10 cellular contexts compared by ENCODE assay signal in genomic region chr2:73215254-73215653, GRCh38. TPM values are rescaled to one million over a fixed set of nuclear protein-coding genes. Genes with fewer than 3 reads are reported as not detected.
A peak's percentile ranks its signal among the peaks of the same experiment; 100 is the strongest.
DNase-seq lines count a peak whose midpoint lies in the region; ATAC-seq, FAIRE-seq and TF ChIP-seq lines count a peak whose summit lies in the region.
"Had no signal": no experiment of that assay in that cellular context is flagged by ENCODE, and none has a peak within 500 bp of the region (broad histone marks: within the 10 kb centered on the region; RNA-seq: fewer than 3 reads in every experiment).

No MANE protein-coding gene starts in this region.

- H3K79me2 ChIP-seq in Karpas-422 (ENCODE audit: low read length) (peaks cover 50% of the 10 kb centered on the region), GM12878 (ENCODE audit: control insufficient read depth, insufficient read depth, low read length) (peaks cover 16% of the 10 kb centered on the region)

- H3K36me3 Mint-ChIP-seq in CD4-positive, alpha-beta memory T cell, result peaks cover 0 to 16% of the 10 kb centered on the region in 2 donors
- no peaks in the 10 kb centered on the region for H3K36me3 Mint-ChIP-seq in natural killer cell

- H3K27ac ChIP-seq in CD4-positive, alpha-beta memory T cell (ENCODE audit: low read depth, low read length), result no peak overlapping the region
- peak overlapping the region; percentile 34; the same call in 1 of the 2 replicates for H3K27ac ChIP-seq in Karpas-422 (ENCODE audit: low read length)
- H3K27ac ChIP-seq in GM12878 (ENCODE audit: control insufficient read depth, insufficient read depth), result peak overlapping the region; percentile 72; the same call in 1 of the 2 replicates
- no peak overlapping the region for H3K27ac ChIP-seq in left lung

- ATAC-seq in GM12878 (no peak), natural killer cell (no peak), left lung (no peak)

- H3K9me2 ChIP-seq in Karpas-422 (replicated peaks; ENCODE audit: insufficient read depth, low read length), result no peaks in the 10 kb centered on the region

- RAD21 ChIA-PET in GM12878 (lab: Charles Lee; ENCODE audit: unreplicated experiment), result interaction anchor here (0.9 to 1.0 kb wide), 2 partner anchors 18 to 31 kb away, joined by 3 to 4 read pairs; partner anchors contain the start of gene PRADC1

- no peaks in the 10 kb centered on the region for H3K9me3 Mint-ChIP-seq in CD4-positive, alpha-beta memory T cell
- no peaks in the 10 kb centered on the region for H3K9me3 Mint-ChIP-seq in natural killer cell

- peak overlapping the region; percentile 38 to 94 (median 72) for H3K27ac Mint-ChIP-seq in CD4-positive, alpha-beta memory T cell
- H3K27ac Mint-ChIP-seq in natural killer cell, result no peak overlapping the region

- H3K4me1 Mint-ChIP-seq in CD4-positive, alpha-beta memory T cell, result peaks cover 25 to 38% (median 31%) of the 10 kb centered on the region in 4 donors
- peaks cover 17 to 26% of the 10 kb centered on the region in 2 donors for H3K4me1 Mint-ChIP-seq in natural killer cell

- H3K9ac ChIP-seq in Karpas-422 (ENCODE audit: low read length), result peak overlapping the region; percentile 79
- H3K9ac ChIP-seq in GM12878 (ENCODE audit: control insufficient read depth, insufficient read depth, low read length), result no peak overlapping the region; the same call in 1 of the 2 replicates

- H3K4me1 ChIP-seq in CD4-positive, alpha-beta memory T cell (ENCODE audit: insufficient read depth, low read length), result peaks cover 33% of the 10 kb centered on the region
- peaks cover 30% of the 10 kb centered on the region for H3K4me1 ChIP-seq in Karpas-422 (ENCODE audit: low read length)
- H3K4me1 ChIP-seq in GM12878 (ENCODE audit: control insufficient read depth, insufficient read depth, low read length), result peaks cover 8% of the 10 kb centered on the region
- H3K4me1 ChIP-seq in left lung, result peaks cover 7 to 21% of the 10 kb centered on the region in 2 donors

- no peaks in the 10 kb centered on the region for H3K27me3 Mint-ChIP-seq in CD4-positive, alpha-beta memory T cell
- H3K27me3 Mint-ChIP-seq in natural killer cell (ENCODE audit: low read depth in 2 of 2), result peaks cover 0 to 2% of the 10 kb centered on the region in 2 donors

- in situ Hi-C loops in GM12878 (cut with MboI), result no loop called here

- POLR2A ChIA-PET in CD4-positive, alpha-beta memory T cell (lab: Charles Lee; ENCODE audit: partially characterized antibody), result interaction anchor here (2.7 kb wide), 1 partner anchor 17 kb away, joined by 17 read pairs; the partner anchor contains the start of genes CCT7 and PRADC1
- POLR2A ChIA-PET in GM12878 (lab: Charles Lee), result interaction anchor here (0.7 to 1.4 kb wide), 5 partner anchors 9 to 433 kb away, joined by 3 to 4 read pairs (median 3); partner anchors contain the start of gene SPR

- no peak for TF ChIP-seq EP300 in GM12878 (IDR thresholded peaks at IDR 0.05; ENCODE audit: borderline replicate concordance in 1 of 2, control insufficient read depth in 1 of 2, low read depth in 2 of 2, low read length in 2 of 2)

- H4K20me1 ChIP-seq in Karpas-422 (ENCODE audit: insufficient read depth, low read depth, low read length), result no peaks in the 10 kb centered on the region
- H4K20me1 ChIP-seq in GM12878 (ENCODE audit: control insufficient read depth, insufficient read depth), result no peaks in the 10 kb centered on the region

- H3K4me3 ChIP-seq in CD4-positive, alpha-beta memory T cell (ENCODE audit: low read length in 2 of 2), result no peak overlapping the region
- peak overlapping the region; percentile 81 for H3K4me3 ChIP-seq in Karpas-422 (ENCODE audit: low read length)
- H3K4me3 ChIP-seq in GM12878, result peak overlapping the region; percentile 83
- H3K4me3 ChIP-seq in left lung, result no peak overlapping the region

- no peak for TF ChIP-seq POLR2A in GM12878 (IDR thresholded peaks at IDR 0.05; ENCODE audit: low read depth, low read length)
- TF ChIP-seq POLR2A in H54 (IDR thresholded peaks at IDR 0.05; ENCODE audit: low read depth, low read length), result no peak

- no peak for DNase-seq in CD4-positive, alpha-beta memory T cell
- DNase-seq in Karpas-422, result no peak
- DNase-seq in GM12878 (ENCODE audit: low read depth, low spot score), result no peak
- DNase-seq in natural killer cell, result no peak
- no peak for DNase-seq in left lung
- DNase-seq in 8988T, result no peak
- DNase-seq in H54 (ENCODE audit: insufficient read length, low spot score), result no peak
- DNase-seq in cerebellum (ENCODE audit: low spot score), result no peak
- DNase-seq: NCI-H748 treated with DMSO at 0.1 percent for 48 hours had no signal

- 67% methylated on average over 4 of the region's 4 CpGs for WGBS in GM12878 (ENCODE audit: insufficient coverage, insufficient replicate concordance, low lambda C conversion rate, missing lambda C conversion rate)

- H3K4me2 ChIP-seq in Karpas-422 (ENCODE audit: low read depth, low read length, poor library complexity, severe bottlenecking) (peak overlapping the region; percentile 77), GM12878 (ENCODE audit: control insufficient read depth, insufficient read depth) (peak overlapping the region; percentile 84)

- FAIRE-seq in GM12878 (lab: Jason Lieb, UNC) (no peak), H54 (lab: Jason Lieb, UNC) (no peak)

- no TSS peak for BruUV-seq in GM12878 (replicated peaks; lab: Mats Ljungman, UMichigan)

- no peak overlapping the region for H2AFZ ChIP-seq in Karpas-422 (ENCODE audit: low read length)
- H2AFZ ChIP-seq in GM12878 (ENCODE audit: control insufficient read depth, low read depth, low read length), result no peak overlapping the region

- no peaks in the 10 kb centered on the region for H3K9me3 ChIP-seq in CD4-positive, alpha-beta memory T cell (ENCODE audit: control insufficient read depth in 1 of 2, low read length in 2 of 2)
- no peaks in the 10 kb centered on the region for H3K9me3 ChIP-seq in Karpas-422 (ENCODE audit: low read length)
- H3K9me3 ChIP-seq in GM12878 (replicated peaks; ENCODE audit: control insufficient read depth, insufficient read depth, low read length), result no peaks in the 10 kb centered on the region
- no peaks in the 10 kb centered on the region for H3K9me3 ChIP-seq in left lung

- SMC1A ChIA-PET in GM12878 (lab: Charles Lee; ENCODE audit: uncharacterized antibody, unreplicated experiment), result interaction anchor here (0.9 to 1.4 kb wide), 3 partner anchors 17 to 73 kb away, joined by 3 to 7 read pairs (median 3); partner anchors contain the start of genes CCT7 and PRADC1

- H3K4me3 Mint-ChIP-seq in CD4-positive, alpha-beta memory T cell, result peak overlapping the region; percentile 88 to 99 (median 94)
- H3K4me3 Mint-ChIP-seq in natural killer cell, result peak overlapping the region; percentile 94

- TF ChIP-seq RAD21 in GM12878 (IDR thresholded peaks at IDR 0.05; ENCODE audit: insufficient read depth, low read depth, low read length), result no peak

- no peak for TF ChIP-seq CTCF in GM12878 (IDR thresholded peaks at IDR 0.05 in 2 of 3, conservative IDR thresholded peaks at IDR 0.05 in 1 of 3; ENCODE audit: control insufficient read depth in 2 of 3, extremely low read depth in 1 of 3, insufficient read depth in 1 of 3, low read depth in 3 of 3, low read length in 3 of 3)
- TF ChIP-seq CTCF in natural killer cell (IDR thresholded peaks at IDR 0.05), result no peak
- TF ChIP-seq CTCF in left lung (IDR thresholded peaks at IDR 0.05), result no peak

- intact Hi-C loops in CD4-positive, alpha-beta memory T cell (cut with micrococcal nuclease), result no loop called here
- intact Hi-C loops in GM12878 (cut with micrococcal nuclease; ENCODE audit: unreplicated experiment), result no loop called here
- intact Hi-C loops in natural killer cell (cut with micrococcal nuclease), result no loop called here
- intact Hi-C loops in left lung (cut with DNase I), result no loop called here

- CTCF ChIA-PET in CD4-positive, alpha-beta memory T cell (lab: Charles Lee; ENCODE audit: partially characterized antibody), result interaction anchor here (0.8 to 3.6 kb wide), 4 partner anchors 16 to 129 kb away, joined by 3 to 9 read pairs (median 5); partner anchors contain the start of gene PRADC1
- CTCF ChIA-PET in GM12878 (lab: Yijun Ruan, JAX), result interaction anchor here (0.7 to 2.3 kb wide), 5 partner anchors 13 to 241 kb away, joined by 3 to 10 read pairs (median 3); partner anchors contain the start of gene CCT7

- H3K36me3 ChIP-seq in CD4-positive, alpha-beta memory T cell (ENCODE audit: insufficient read depth, low read length), result peaks cover 6% of the 10 kb centered on the region
- no peaks in the 10 kb centered on the region for H3K36me3 ChIP-seq in Karpas-422 (ENCODE audit: insufficient read depth, low read length)
- H3K36me3 ChIP-seq in GM12878 (ENCODE audit: control insufficient read depth in 2 of 2, insufficient read depth in 2 of 2, low read length in 1 of 2), result peaks cover under 1 to 3% of the 10 kb centered on the region in 2 experiments; a peak in 2 of 4 replicates
- peaks cover 0 to 15% of the 10 kb centered on the region in 2 donors for H3K36me3 ChIP-seq in left lung

- H3K27me3 ChIP-seq in CD4-positive, alpha-beta memory T cell (ENCODE audit: insufficient read depth, low read length), result no peaks in the 10 kb centered on the region
- H3K27me3 ChIP-seq in Karpas-422 (ENCODE audit: low read length), result no peaks in the 10 kb centered on the region
- no peaks in the 10 kb centered on the region for H3K27me3 ChIP-seq in GM12878 (replicated peaks in 1 of 2; ENCODE audit: control insufficient read depth in 2 of 2, insufficient read depth in 2 of 2, low read length in 1 of 2)
- H3K27me3 ChIP-seq in left lung, result no peaks in the 10 kb centered on the region

RNA-seq across cellular contexts. Expression of gene SMYD5, which starts 1.2 kb away (rescaled TPM):
- total RNA-seq in CD4-positive, alpha-beta memory T cell, result 10 to 100 TPM; 38.4 to 38.9 TPM
- 10 to 100 TPM; 21.3 to 23.5 TPM for polyA plus RNA-seq in CD4-positive, alpha-beta memory T cell
- 35.6 and 48.1 TPM in 2 replicates for total RNA-seq in Karpas-422 (2014; rRNA removed; shearing (Covaris generic); ENCODE audit: low replicate concordance)
- total RNA-seq in GM12878 (2013; cell fraction: nucleolus; rRNA removed), result 24.2 and 30.9 TPM in 2 replicates
- total RNA-seq in GM12878 (2014; rRNA removed) (31.4 and 31.5 TPM in 2 replicates), GM12878 (2014; rRNA removed; fragmentation: Illumina TruSeq; extraction: Trizol) (21.1 and 21.2 TPM in 2 replicates), GM12878 (2021) (30.8 and 34.4 TPM in 2 replicates), natural killer cell (10 to 100 TPM; 12.2 to 25.3 (median 12.2) TPM), left lung (10 to 100 TPM; 12.1 to 18.0 TPM), cerebellum (19.3 TPM)
- polyA plus RNA-seq in GM12878 (2011; ENCODE audit: low read depth), result 29.1 TPM
- polyA plus RNA-seq in GM12878 (2011; rRNA removed) (23.1 and 34.7 TPM in 2 replicates), GM12878 (2014; fragmentation: Illumina TruSeq; extraction: Trizol) (29.9 and 35.3 TPM in 2 replicates), GM12878 (2014; fragmentation: Nextera tagmentation; extraction: Ambion mirVana) (1 to 10 TPM; 6.1 to 6.6 TPM), GM12878 (2014; rRNA removed) (33.8 and 34.1 TPM in 2 replicates), GM12878 (2016; fragmentation: Nextera tagmentation; extraction: Ambion mirVana) (10 to 100 TPM; 18.4 to 18.8 TPM)
- polyA plus RNA-seq in GM12878 (2011; cell fraction: cytosol; rRNA removed), result 41.4 and 42.7 TPM in 2 replicates
- polyA plus RNA-seq in GM12878 (2011; cell fraction: nucleus; rRNA removed), result 50.6 and 54.2 TPM in 2 replicates
- polyA plus RNA-seq in GM12878 (2012), result 22.2 and 22.4 TPM in 2 replicates
- polyA minus RNA-seq in GM12878 (2011; rRNA and poly(A)+ RNA removed), result 32.3 and 46.1 TPM in 2 replicates
- 12.1 and 13.8 TPM in 2 replicates for polyA minus RNA-seq in GM12878 (2011; cell fraction: cytosol; rRNA and poly(A)+ RNA removed)
- polyA minus RNA-seq in GM12878 (2011; cell fraction: nucleus; rRNA and poly(A)+ RNA removed), result 11.2 and 26.5 TPM in 2 replicates

RNA-seq across cellular contexts. Expression of gene NOTO, which starts 12.9 kb away (rescaled TPM):
- not detected for total RNA-seq in CD4-positive, alpha-beta memory T cell
- not detected for polyA plus RNA-seq in CD4-positive, alpha-beta memory T cell
- total RNA-seq in Karpas-422 (2014; rRNA removed; shearing (Covaris generic); ENCODE audit: low replicate concordance), result not detected in 2 replicates
- total RNA-seq in GM12878 (2013; cell fraction: nucleolus; rRNA removed), result not detected in 2 replicates
- total RNA-seq in GM12878 (2014; rRNA removed), result not detected in 2 replicates
- not detected in 2 replicates for total RNA-seq in GM12878 (2014; rRNA removed; fragmentation: Illumina TruSeq; extraction: Trizol)
- not detected in 2 replicates for total RNA-seq in GM12878 (2021)
- not detected for polyA plus RNA-seq in GM12878 (2011; ENCODE audit: low read depth)
- polyA plus RNA-seq in GM12878 (2011; rRNA removed), result not detected in 2 replicates
- polyA plus RNA-seq in GM12878 (2011; cell fraction: cytosol; rRNA removed), result not detected in 2 replicates
- not detected in 2 replicates for polyA plus RNA-seq in GM12878 (2011; cell fraction: nucleus; rRNA removed)
- polyA plus RNA-seq in GM12878 (2012), result not detected in 2 replicates
- polyA plus RNA-seq in GM12878 (2014; fragmentation: Illumina TruSeq; extraction: Trizol), result not detected in 2 replicates
- polyA plus RNA-seq in GM12878 (2014; fragmentation: Nextera tagmentation; extraction: Ambion mirVana), result not detected
- not detected in 2 replicates for polyA plus RNA-seq in GM12878 (2014; rRNA removed)
- not detected for polyA plus RNA-seq in GM12878 (2016; fragmentation: Nextera tagmentation; extraction: Ambion mirVana)
- polyA minus RNA-seq in GM12878 (2011; rRNA and poly(A)+ RNA removed), result not detected in 2 replicates
- not detected in 2 replicates for polyA minus RNA-seq in GM12878 (2011; cell fraction: cytosol; rRNA and poly(A)+ RNA removed)
- not detected in 2 replicates for polyA minus RNA-seq in GM12878 (2011; cell fraction: nucleus; rRNA and poly(A)+ RNA removed)
- not detected for total RNA-seq in natural killer cell
- not detected for total RNA-seq in left lung
- not detected for total RNA-seq in cerebellum
- total RNA-seq: lower leg skin had no signal

RNA-seq across cellular contexts. Expression of gene PRADC1, which starts 17.8 kb away (rescaled TPM):
- total RNA-seq in CD4-positive, alpha-beta memory T cell, result 1 to 10 TPM; 7.0 to 7.4 TPM
- polyA plus RNA-seq in CD4-positive, alpha-beta memory T cell, result 10 to 100 TPM; 20.5 to 41.5 TPM
- total RNA-seq in Karpas-422 (2014; rRNA removed; shearing (Covaris generic); ENCODE audit: low replicate concordance), result 35.4 and 45.3 TPM in 2 replicates
- total RNA-seq in GM12878 (2013; cell fraction: nucleolus; rRNA removed), result 1.1 and 2.2 TPM in 2 replicates
- total RNA-seq in GM12878 (2014; rRNA removed) (16.9 and 18.6 TPM in 2 replicates), GM12878 (2014; rRNA removed; fragmentation: Illumina TruSeq; extraction: Trizol) (11.7 and 12.4 TPM in 2 replicates), GM12878 (2021) (13.4 and 15.7 TPM in 2 replicates), natural killer cell (1 to 10 TPM; 8.3 to 9.7 (median 9.1) TPM), left lung (10 to 100 TPM; 23.1 to 23.3 TPM), cerebellum (6.4 TPM)
- 4.2 TPM for polyA plus RNA-seq in GM12878 (2011; ENCODE audit: low read depth)
- polyA plus RNA-seq in GM12878 (2011; rRNA removed) (5.1 and 8.9 TPM in 2 replicates), GM12878 (2014; fragmentation: Illumina TruSeq; extraction: Trizol) (6.2 and 12.6 TPM in 2 replicates), GM12878 (2014; fragmentation: Nextera tagmentation; extraction: Ambion mirVana) (1 to 10 TPM; 3.7 to 8.1 TPM), GM12878 (2014; rRNA removed) (14.9 and 16.1 TPM in 2 replicates), GM12878 (2016; fragmentation: Nextera tagmentation; extraction: Ambion mirVana) (10 to 100 TPM; 31.5 to 39.0 TPM)
- 13.5 and 18.2 TPM in 2 replicates for polyA plus RNA-seq in GM12878 (2011; cell fraction: cytosol; rRNA removed)
- 7.2 and 7.9 TPM in 2 replicates for polyA plus RNA-seq in GM12878 (2011; cell fraction: nucleus; rRNA removed)
- 6.9 and 7.9 TPM in 2 replicates for polyA plus RNA-seq in GM12878 (2012)
- 5.1 and 11.0 TPM in 2 replicates for polyA minus RNA-seq in GM12878 (2011; rRNA and poly(A)+ RNA removed)
- 1.9 and 4.0 TPM in 2 replicates for polyA minus RNA-seq in GM12878 (2011; cell fraction: cytosol; rRNA and poly(A)+ RNA removed)
- 1.6 and 4.6 TPM in 2 replicates for polyA minus RNA-seq in GM12878 (2011; cell fraction: nucleus; rRNA and poly(A)+ RNA removed)

RNA-seq across cellular contexts. Expression of gene CCT7, which starts 18.9 kb away (rescaled TPM):
- 100 to 1,000 TPM; 187 to 188 TPM for total RNA-seq in CD4-positive, alpha-beta memory T cell
- 100 to 1,000 TPM; 239 to 400 TPM for polyA plus RNA-seq in CD4-positive, alpha-beta memory T cell
- total RNA-seq in Karpas-422 (2014; rRNA removed; shearing (Covaris generic); ENCODE audit: low replicate concordance), result 482 and 608 TPM in 2 replicates
- 85.4 and 96.2 TPM in 2 replicates for total RNA-seq in GM12878 (2013; cell fraction: nucleolus; rRNA removed)
- total RNA-seq in GM12878 (2014; rRNA removed), result 468 and 475 TPM in 2 replicates
- 472 and 478 TPM in 2 replicates for total RNA-seq in GM12878 (2014; rRNA removed; fragmentation: Illumina TruSeq; extraction: Trizol)
- total RNA-seq in GM12878 (2021), result 474 and 494 TPM in 2 replicates
- polyA plus RNA-seq in GM12878 (2011; ENCODE audit: low read depth), result 269 TPM
- polyA plus RNA-seq in GM12878 (2011; rRNA removed), result 498 and 571 TPM in 2 replicates
- polyA plus RNA-seq in GM12878 (2011; cell fraction: cytosol; rRNA removed), result 415 and 490 TPM in 2 replicates
- polyA plus RNA-seq in GM12878 (2011; cell fraction: nucleus; rRNA removed), result 162 and 206 TPM in 2 replicates
- polyA plus RNA-seq in GM12878 (2012), result 217 and 463 TPM in 2 replicates
- 574 and 674 TPM in 2 replicates for polyA plus RNA-seq in GM12878 (2014; fragmentation: Illumina TruSeq; extraction: Trizol)
- polyA plus RNA-seq in GM12878 (2014; fragmentation: Nextera tagmentation; extraction: Ambion mirVana), result 100 to 1,000 TPM; 206 to 377 TPM
- polyA plus RNA-seq in GM12878 (2014; rRNA removed), result 530 and 598 TPM in 2 replicates
- 100 to 1,000 TPM; 455 to 510 TPM for polyA plus RNA-seq in GM12878 (2016; fragmentation: Nextera tagmentation; extraction: Ambion mirVana)
- 387 and 498 TPM in 2 replicates for polyA minus RNA-seq in GM12878 (2011; rRNA and poly(A)+ RNA removed)
- 110 and 130 TPM in 2 replicates for polyA minus RNA-seq in GM12878 (2011; cell fraction: cytosol; rRNA and poly(A)+ RNA removed)
- polyA minus RNA-seq in GM12878 (2011; cell fraction: nucleus; rRNA and poly(A)+ RNA removed), result 69.8 and 106 TPM in 2 replicates
- total RNA-seq in natural killer cell, result 100 to 1,000 TPM in 2 of 3 donors, 10 to 100 TPM in 1; 82.3 to 114 (median 112) TPM
- total RNA-seq in left lung, result 100 to 1,000 TPM; 177 to 226 TPM
- total RNA-seq in cerebellum, result 96.3 TPM

Comparison
In these comparisons a context has a peak if more than half of its experiments do, and no peak if none do; other contexts are left out.
1. H3K27ac ChIP-seq: peak in Karpas-422 (single experiment) and GM12878 (single experiment); none in CD4-positive, alpha-beta memory T cell (single experiment) and left lung (0 of 2).
2. H3K4me3 ChIP-seq: peak in Karpas-422 (single experiment) and GM12878 (single experiment); none in CD4-positive, alpha-beta memory T cell (0 of 2) and left lung (0 of 2).
3. H3K27ac Mint-ChIP-seq: peak in CD4-positive, alpha-beta memory T cell (7 of 7); none in natural killer cell (0 of 2).